Comparison of ENCODE assay signal across 10 cellular contexts in genomic region chr7:100221767-100222444, GRCh38. TPM values are rescaled to one million over a fixed set of nuclear protein-coding genes. Genes with fewer than 3 reads are reported as not detected.
DNase-seq lines count a peak whose midpoint lies in the region; ATAC-seq and TF ChIP-seq lines count a peak whose summit lies in the region.
"Had no signal": no experiment of that assay in that cellular context is flagged by ENCODE, and none has a peak within 500 bp of the region (broad histone marks: within the 10 kb centered on the region; RNA-seq: fewer than 3 reads in every experiment).

No MANE protein-coding gene starts in this region.

- H3K27me3 Mint-ChIP-seq in IgD-negative memory B cell (no peaks in the 10 kb centered on the region), glutamatergic neuron (ENCODE audit: unreplicated experiment) (peaks cover 6% of the 10 kb centered on the region)

- H3K9me3 Mint-ChIP-seq in IgD-negative memory B cell (no peaks in the 10 kb centered on the region), glutamatergic neuron (ENCODE audit: unreplicated experiment) (no peaks in the 10 kb centered on the region)

- peak overlapping the region; percentile 93 to 100 (median 99) for H3K27ac Mint-ChIP-seq in IgD-negative memory B cell
- no peak overlapping the region for H3K27ac Mint-ChIP-seq in glutamatergic neuron (ENCODE audit: unreplicated experiment)

- peak overlapping the region; percentile 83 to 98 (median 96) for H3K4me3 Mint-ChIP-seq in IgD-negative memory B cell
- peak overlapping the region; percentile 42 for H3K4me3 Mint-ChIP-seq in glutamatergic neuron (ENCODE audit: unreplicated experiment)

- H3K4me1 Mint-ChIP-seq in IgD-negative memory B cell (peaks cover 15 to 33% (median 21%) of the 10 kb centered on the region in 3 donors), glutamatergic neuron (ENCODE audit: low read depth, unreplicated experiment) (peaks cover 2% of the 10 kb centered on the region)

- ATAC-seq in stimulated activated naive CD8-positive, alpha-beta T cell treated with anti-CD3 and anti-CD28 coated beads, Interleukin-15, Interleukin-2, amounts not matched to agents 100 U/mL and 50 U/mL, for 24 hours: no peak
- no peak for ATAC-seq in HG03457 (IDR thresholded peaks at IDR 0.05; ENCODE audit: unreplicated experiment)

- peak; percentile 32 to 34 for DNase-seq in activated CD4-positive, alpha-beta T cell treated with anti-CD3 and anti-CD28 coated beads, Interleukin-2, amount 50 U/mL, for 4 hours
- DNase-seq in glutamatergic neuron: no peak
- DNase-seq in stimulated activated naive CD8-positive, alpha-beta T cell treated with anti-CD3 and anti-CD28 coated beads, Interleukin-15, Interleukin-2, amounts not matched to agents 100 U/mL and 50 U/mL, for 24 hours: peak; percentile 59
- DNase-seq in activated gamma-delta T cell treated with Interleukin-2 at 50 U/mL for 16 hours: no peak
- no peak for DNase-seq in NCI-H1105 treated with DMSO at 0.1 percent for 48 hours (lab: John Stamatoyannopoulos, UW)
- DNase-seq: erythroblast, WERI-Rb-1 had no signal

- TF ChIP-seq CTCF in glutamatergic neuron (IDR thresholded peaks at IDR 0.05; ENCODE audit: partially characterized antibody, unreplicated experiment): no peak

- H3K36me3 Mint-ChIP-seq in IgD-negative memory B cell (no peaks in the 10 kb centered on the region), glutamatergic neuron (ENCODE audit: unreplicated experiment) (no peaks in the 10 kb centered on the region)

RNA-seq across cellular contexts. Expression of gene PVRIG, which starts 2.2 kb away (rescaled TPM):
- polyA plus RNA-seq in IgD-negative memory B cell: 94.5 TPM
- not detected for total RNA-seq in glutamatergic neuron (ENCODE audit: unreplicated experiment)
- total RNA-seq: temporal lobe had no signal

RNA-seq across cellular contexts. Expression of gene STAG3, which starts 44.2 kb away (rescaled TPM):
- polyA plus RNA-seq in IgD-negative memory B cell: 61.5 TPM
- total RNA-seq in glutamatergic neuron (ENCODE audit: unreplicated experiment): 1.1 TPM

RNA-seq across cellular contexts. Expression of gene GPC2, which starts 44.7 kb away (rescaled TPM):
- 0.23 TPM for polyA plus RNA-seq in IgD-negative memory B cell
- total RNA-seq in glutamatergic neuron (ENCODE audit: unreplicated experiment): 530 TPM

RNA-seq across cellular contexts. Expression of gene GAL3ST4, which starts 53.5 kb away (rescaled TPM):
- 0.38 TPM for polyA plus RNA-seq in IgD-negative memory B cell
- total RNA-seq in glutamatergic neuron (ENCODE audit: unreplicated experiment): 30.9 TPM

Comparison
In these comparisons a context has a peak if more than half of its experiments do, and no peak if none do; other contexts are left out.
1. DNase-seq: peak in activated CD4-positive, alpha-beta T cell treated with anti-CD3 and anti-CD28 coated beads, Interleukin-2, amount 50 U/mL, for 4 hours (2 of 2) and stimulated activated naive CD8-positive, alpha-beta T cell treated with anti-CD3 and anti-CD28 coated beads, Interleukin-15, Interleukin-2, amounts not matched to agents 100 U/mL and 50 U/mL, for 24 hours (single experiment); none in glutamatergic neuron (single experiment), activated gamma-delta T cell treated with Interleukin-2 at 50 U/mL for 16 hours (single experiment) and NCI-H1105 treated with DMSO at 0.1 percent for 48 hours (single experiment).